ENCODE assay signal across 18 cellular contexts in genomic region chr4:156830356-156830755, GRCh38.
DNase-seq lines count a peak whose midpoint lies in the region; ATAC-seq, FAIRE-seq and TF ChIP-seq lines count a peak whose summit lies in the region.
"Had no signal": no experiment of that assay in that cellular context is flagged by ENCODE, and none has a peak within 500 bp of the region (broad histone marks: within the 10 kb centered on the region; RNA-seq: fewer than 3 reads in every experiment).

No MANE protein-coding gene starts in this region.

- POLR2A ChIA-PET in IMR-90 (lab: Charles Lee; ENCODE audit: unreplicated experiment): no interaction called here

- H4K91ac ChIP-seq in IMR-90 (ENCODE audit: insufficient read depth, low read depth, low read length): no peak overlapping the region

- H4K8ac ChIP-seq in IMR-90 (ENCODE audit: low read depth in 2 of 2, low read length in 2 of 2): peak overlapping the region in 1 of 2 experiments; percentile 2; a peak in 1 of 4 replicates

- H3K56ac ChIP-seq in IMR-90 (ENCODE audit: extremely low read depth, insufficient read depth, low read length): no peak overlapping the region

- no peak overlapping the region for H3K9ac ChIP-seq in IMR-90 (ENCODE audit: low read depth, low read length)

- H3K9me1 ChIP-seq in IMR-90 (ENCODE audit: insufficient read depth, low read length): no peaks in the 10 kb centered on the region

- no peak overlapping the region for H4K5ac ChIP-seq in IMR-90 (ENCODE audit: low read depth, low read length)

- H3K4me2 ChIP-seq in IMR-90 (ENCODE audit: low read depth, low read length): peak overlapping the region; percentile 39; the same call in 1 of the 2 replicates
- H3K4me2 ChIP-seq: PC-9 had no signal

- peak overlapping the region; percentile 9; the same call in 1 of the 2 replicates for H3K18ac ChIP-seq in IMR-90 (ENCODE audit: low read depth, low read length)

- H3K9me3 ChIP-seq in IMR-90 (ENCODE audit: control insufficient read depth, insufficient read depth, low read length): no peaks in the 10 kb centered on the region
- H3K9me3 ChIP-seq: colonic mucosa, HAP-1, right lobe of liver had no signal

- dilution Hi-C loops in IMR-90 (cut with HindIII; ENCODE audit: low sequenced_read_pairs, unreplicated experiment): no loop called here

- WGBS in IMR-90 (ENCODE audit: extremely low coverage in 2 of 2, insufficient read length in 1 of 2), 2 experiments: no CpG with 5 or more reads among the region's 4 CpGs

- CTCF ChIA-PET in IMR-90 (lab: Yijun Ruan, JAX): no interaction called here

- no peak overlapping the region for H3K27ac ChIP-seq in IMR-90 (ENCODE audit: insufficient read depth, low read length)
- H3K27ac ChIP-seq: colonic mucosa, PC-9 had no signal

- H3K4me3 ChIP-seq in IMR-90 (ENCODE audit: insufficient read depth, low read depth, low read length): no peak overlapping the region
- H3K4me3 ChIP-seq in bronchial epithelial cell (ENCODE audit: low read depth, low read length): no peak overlapping the region
- H3K4me3 ChIP-seq: colonic mucosa, HAP-1, PC-9, right lobe of liver had no signal

- no TSS peak for BruUV-seq in IMR-90 (replicated peaks; lab: Mats Ljungman, UMichigan)

- no peak for TF ChIP-seq CTCF in IMR-90 (conservative IDR thresholded peaks at IDR 0.05; ENCODE audit: low read depth, low read length)
- no peak for TF ChIP-seq CTCF in bronchial epithelial cell (IDR thresholded peaks at IDR 0.05; ENCODE audit: insufficient read depth, low read length, severe bottlenecking)

- H3K4me1 ChIP-seq in IMR-90 (ENCODE audit: control insufficient read depth, insufficient read depth, low read length): peaks cover 2% of the 10 kb centered on the region; the same call in 1 of the 2 replicates
- H3K4me1 ChIP-seq: colonic mucosa, HAP-1 had no signal

- H2AK9ac ChIP-seq in IMR-90 (replicated peaks; ENCODE audit: low read depth, low read length, poor library complexity): no peak overlapping the region

- H2BK120ac ChIP-seq in IMR-90 (ENCODE audit: low read depth, low read length): no peak overlapping the region

- DNase-seq in EH (ENCODE audit: low read depth) (peak; percentile 84), IMR-90 (peak; percentile 79), bronchial epithelial cell (ENCODE audit: low read depth) (peak; percentile 27), non-pigmented ciliary epithelial cell (ENCODE audit: low read depth) (peak; percentile 56), putamen (ENCODE audit: low spot score) (no peak), erythroblast (lab: John Stamatoyannopoulos, UW) (no peak), NCI-H1436 (lab: John Stamatoyannopoulos, UW) (no peak)
- DNase-seq: activated CD4-positive, alpha-beta T cell treated with anti-CD3 and anti-CD28 coated beads for 1 hour; activated CD8-positive, alpha-beta memory T cell treated with anti-CD3 and anti-CD28 coated beads, Interleukin-2, amount 50 U/mL, for 48 hours; activated naive CD8-positive, alpha-beta T cell treated with anti-CD3 and anti-CD28 coated beads, Interleukin-2, amount 10 ng/mL, durations not matched to agents 7 days and 5 days; CD8-positive, alpha-beta T cell; colonic mucosa; NCI-H1092 treated with DMSO at 0.1 percent for 48 hours; NCI-H446; PC-9; right lobe of liver had no signal

- H2BK15ac ChIP-seq in IMR-90 (ENCODE audit: low read depth, low read length): no peak overlapping the region

- H3K27me3 ChIP-seq in IMR-90 (ENCODE audit: control insufficient read depth, insufficient read depth, low read length) (no peaks in the 10 kb centered on the region), bronchial epithelial cell (ENCODE audit: control insufficient read depth, insufficient read depth, low read length) (no peaks in the 10 kb centered on the region)
- H3K27me3 ChIP-seq: colonic mucosa, right lobe of liver had no signal

- peak; percentile 37; the same call in 1 of the 2 replicates for ATAC-seq in IMR-90 (ENCODE audit: low read depth)
- ATAC-seq: CD8-positive, alpha-beta T cell; stimulated activated memory B cell treated with anti-CD40 and anti-IgM and Interleukin-4, amounts not matched to agents 10 μg/mL and 1 μg/mL and 100 μg/mL, for 72 hours had no signal

- H2BK20ac ChIP-seq in IMR-90 (ENCODE audit: low read depth, low read length): 0 out of 2 replicates have a peak overlapping the region, but pooled peaks have one; percentile 49

- H4K20me1 ChIP-seq in IMR-90 (ENCODE audit: insufficient read depth, low read length): no peaks in the 10 kb centered on the region

- H3K79me1 ChIP-seq in IMR-90 (ENCODE audit: low read depth in 1 of 2, low read length in 2 of 2): peaks cover 5 to 18% of the 10 kb centered on the region in 2 experiments; a peak in 3 of 4 replicates

- H3K36me3 ChIP-seq in IMR-90 (ENCODE audit: control insufficient read depth, insufficient read depth, low read length): no peaks in the 10 kb centered on the region
- no peaks in the 10 kb centered on the region for H3K36me3 ChIP-seq in bronchial epithelial cell (ENCODE audit: control insufficient read depth, insufficient read depth, low read length)
- H3K36me3 ChIP-seq: colonic mucosa, HAP-1, right lobe of liver had no signal

- H3K23ac ChIP-seq in IMR-90 (ENCODE audit: low read depth, low read length): no peak overlapping the region

- no peak for FAIRE-seq in bronchial epithelial cell (lab: Jason Lieb, UNC)

- H2BK5ac ChIP-seq in IMR-90 (ENCODE audit: low read depth, low read length, poor library complexity, severe bottlenecking): peak overlapping the region; percentile 52

- peak overlapping the region; percentile 65; the same call in 1 of the 2 replicates for H3K4ac ChIP-seq in IMR-90 (ENCODE audit: low read depth, low read length)

- TF ChIP-seq POLR2A in IMR-90 (IDR thresholded peaks at IDR 0.05; ENCODE audit: low read depth, low read length) (no peak), erythroblast (IDR thresholded peaks at IDR 0.05; ENCODE audit: low read length) (no peak)

- in situ Hi-C loops in IMR-90 (cut with MboI; ENCODE audit: low sequenced_read_pairs): no loop called here

- no peak for TF ChIP-seq RAD21 in IMR-90 (IDR thresholded peaks at IDR 0.05; ENCODE audit: low read length)

- H3K14ac ChIP-seq in IMR-90 (replicated peaks; ENCODE audit: low read depth, low read length): peak overlapping the region; percentile 58; the same call in 1 of the 2 replicates

- H2AFZ ChIP-seq in IMR-90 (replicated peaks; ENCODE audit: low read length, poor library complexity): no peak overlapping the region
- H2AFZ ChIP-seq: PC-9 had no signal

- H2AK5ac ChIP-seq in IMR-90 (ENCODE audit: low read depth, low read length): no peak overlapping the region

- intact Hi-C loops in IMR-90 (cut with micrococcal nuclease): no loop called here

TF ChIP-seq in IMR-90, 13 proteins besides CTCF, POLR2A, EP300 and RAD21:
- TF ChIP-seq CEBPB (IDR thresholded peaks at IDR 0.05; ENCODE audit: low read depth, low read length) (peak; percentile 32; the same call in 1 of the 2 replicates), BHLHE40 (IDR thresholded peaks at IDR 0.05; ENCODE audit: low read depth, low read length) (no peak)

Comparison
In these comparisons a context has a peak if more than half of its experiments do, and no peak if none do; other contexts are left out.
1. DNase-seq: peak in EH (single experiment), IMR-90 (single experiment), bronchial epithelial cell (single experiment) and non-pigmented ciliary epithelial cell (single experiment); none in putamen (single experiment), erythroblast (0 of 2) and NCI-H1436 (single experiment).